In genomic region chr10:43417950-43418768, GRCh38 we compare ENCODE assay signal across 9 cellular contexts. TPM values are rescaled to one million over a fixed set of nuclear protein-coding genes. Genes with fewer than 3 reads are reported as not detected.
DNase-seq lines count a peak whose midpoint lies in the region; ATAC-seq, FAIRE-seq and TF ChIP-seq lines count a peak whose summit lies in the region.
"Had no signal": no experiment of that assay in that cellular context is flagged by ENCODE, and none has a peak within 500 bp of the region (broad histone marks: within the 10 kb centered on the region; RNA-seq: fewer than 3 reads in every experiment).

No MANE protein-coding gene starts in this region.

- peak overlapping the region; percentile 2 for H3K4me3 ChIP-seq in CD8-positive, alpha-beta T cell (ENCODE audit: low read depth, low read length)
- H3K4me3 ChIP-seq in GM23338: no peak overlapping the region
- H3K4me3 ChIP-seq in left lung: no peak overlapping the region
- no peak overlapping the region for H3K4me3 ChIP-seq in gastrocnemius medialis

- no peaks in the 10 kb centered on the region for H4K20me1 ChIP-seq in GM23338 (replicated peaks; ENCODE audit: insufficient read depth)

- no peaks in the 10 kb centered on the region for H3K79me2 ChIP-seq in GM23338 (replicated peaks; ENCODE audit: insufficient read depth)

- CTCF ChIA-PET in CD8-positive, alpha-beta T cell (lab: Charles Lee): interaction anchor here (0.9 to 1.8 kb wide), 2 partner anchors 11 to 12 kb away, joined by 3 to 6 read pairs; no protein-coding TSS in a partner anchor

- H3K9me2 ChIP-seq in GM23338 (ENCODE audit: insufficient read depth): no peaks in the 10 kb centered on the region

- H3K27me3 Mint-ChIP-seq in CD8-positive, alpha-beta T cell (ENCODE audit: low read depth): no peaks in the 10 kb centered on the region
- peaks cover 10% of the 10 kb centered on the region for H3K27me3 Mint-ChIP-seq in GM23338 (ENCODE audit: insufficient read depth, low read depth, poor library complexity)
- no peaks in the 10 kb centered on the region for H3K27me3 Mint-ChIP-seq in T-helper 1 cell treated with Interleukin-12 subunit alpha and Interleukin-12 subunit beta and Interleukin-4 antibody, amounts not matched to agents 30 μg/mL and 1 μg/mL, for 36 hours (ENCODE audit: low read depth)

- peak overlapping the region; percentile 88 for H3K27ac Mint-ChIP-seq in CD8-positive, alpha-beta T cell
- H3K27ac Mint-ChIP-seq in GM23338: no peak overlapping the region
- H3K27ac Mint-ChIP-seq in T-helper 1 cell treated with Interleukin-12 subunit alpha and Interleukin-12 subunit beta and Interleukin-4 antibody, amounts not matched to agents 30 μg/mL and 1 μg/mL, for 36 hours: peak overlapping the region; percentile 86

- no peak for FAIRE-seq in RCC 7860 (lab: Jason Lieb, UNC)

- peaks cover 16% of the 10 kb centered on the region for H3F3A ChIP-seq in GM23338 (replicated peaks; ENCODE audit: low read depth)

- intact Hi-C loops in CD8-positive, alpha-beta T cell (cut with DNase I, micrococcal nuclease): no loop called here
- intact Hi-C loops in left lung (cut with DNase I): no loop called here
- intact Hi-C loops in gastrocnemius medialis (cut with DNase I; ENCODE audit: low total_unique reads): no loop called here

- H3K4me3 Mint-ChIP-seq in CD8-positive, alpha-beta T cell: peak overlapping the region; percentile 26
- H3K4me3 Mint-ChIP-seq in GM23338: no peak overlapping the region
- peak overlapping the region; percentile 19 for H3K4me3 Mint-ChIP-seq in T-helper 1 cell treated with Interleukin-12 subunit alpha and Interleukin-12 subunit beta and Interleukin-4 antibody, amounts not matched to agents 30 μg/mL and 1 μg/mL, for 36 hours

- peak overlapping the region; percentile 2 for H3K27ac ChIP-seq in CD8-positive, alpha-beta T cell (ENCODE audit: low read depth, low read length)
- H3K27ac ChIP-seq in GM23338 (ENCODE audit: low read depth): no peak overlapping the region
- peak overlapping the region; percentile 7 to 83 for H3K27ac ChIP-seq in left lung
- no peak overlapping the region for H3K27ac ChIP-seq in foreskin keratinocyte
- H3K27ac ChIP-seq in gastrocnemius medialis: peak overlapping the region in 1 of 4 donors; percentile 18
- H3K27ac ChIP-seq: epithelial cell of prostate had no signal

- H3K9me3 Mint-ChIP-seq in CD8-positive, alpha-beta T cell: no peaks in the 10 kb centered on the region
- peaks cover 15% of the 10 kb centered on the region; the same call in 2 of the 3 replicates for H3K9me3 Mint-ChIP-seq in GM23338
- H3K9me3 Mint-ChIP-seq in T-helper 1 cell treated with Interleukin-12 subunit alpha and Interleukin-12 subunit beta and Interleukin-4 antibody, amounts not matched to agents 30 μg/mL and 1 μg/mL, for 36 hours: no peaks in the 10 kb centered on the region

- H3K4me2 ChIP-seq in GM23338: no peak overlapping the region

- no peaks in the 10 kb centered on the region for H3K27me3 ChIP-seq in CD8-positive, alpha-beta T cell (ENCODE audit: insufficient read depth, low read length)
- H3K27me3 ChIP-seq in GM23338 (ENCODE audit: insufficient read depth) (peaks cover 10% of the 10 kb centered on the region; the same call in 1 of the 2 replicates), left lung (no peaks in the 10 kb centered on the region), foreskin keratinocyte (no peaks in the 10 kb centered on the region), gastrocnemius medialis (no peaks in the 10 kb centered on the region)

- no peaks in the 10 kb centered on the region for H3K36me3 ChIP-seq in CD8-positive, alpha-beta T cell (ENCODE audit: insufficient read depth, low read length)
- H3K36me3 ChIP-seq in GM23338 (ENCODE audit: insufficient read depth) (no peaks in the 10 kb centered on the region), left lung (no peaks in the 10 kb centered on the region), gastrocnemius medialis (no peaks in the 10 kb centered on the region)

- H3K36me3 Mint-ChIP-seq in CD8-positive, alpha-beta T cell: peaks cover 5% of the 10 kb centered on the region
- peaks cover 10% of the 10 kb centered on the region; the same call in 2 of the 3 replicates for H3K36me3 Mint-ChIP-seq in GM23338 (ENCODE audit: low read depth)
- H3K36me3 Mint-ChIP-seq in T-helper 1 cell treated with Interleukin-12 subunit alpha and Interleukin-12 subunit beta and Interleukin-4 antibody, amounts not matched to agents 30 μg/mL and 1 μg/mL, for 36 hours (ENCODE audit: low read depth): no peaks in the 10 kb centered on the region

- ATAC-seq in CD8-positive, alpha-beta T cell: peak; percentile 13
- ATAC-seq in GM23338 (no peak), left lung (no peak), foreskin keratinocyte (no peak), HG03175 (IDR thresholded peaks at IDR 0.05; ENCODE audit: unreplicated experiment) (no peak), gastrocnemius medialis (no peak)

- TF ChIP-seq CTCF in CD8-positive, alpha-beta T cell (IDR thresholded peaks at IDR 0.05): no peak
- TF ChIP-seq CTCF in GM23338 (conservative IDR thresholded peaks at IDR 0.05; ENCODE audit: low read depth in 2 of 2): no peak
- TF ChIP-seq CTCF in left lung (IDR thresholded peaks at IDR 0.05): no peak
- TF ChIP-seq CTCF in foreskin keratinocyte (conservative IDR thresholded peaks at IDR 0.05): no peak
- TF ChIP-seq CTCF in gastrocnemius medialis (IDR thresholded peaks at IDR 0.05 in 4 of 5, conservative IDR thresholded peaks at IDR 0.05 in 1 of 5): no peak

- peak in 5 of 7 experiments; percentile 33 to 69 (median 40) for DNase-seq in CD8-positive, alpha-beta T cell
- DNase-seq in GM23338 (ENCODE audit: low spot score) (no peak), left lung (no peak), foreskin keratinocyte (no peak), RCC 7860 (ENCODE audit: low spot score) (no peak), gastrocnemius medialis (no peak)

- no peaks in the 10 kb centered on the region for H3K9me3 ChIP-seq in CD8-positive, alpha-beta T cell (ENCODE audit: low read length)
- H3K9me3 ChIP-seq in left lung: no peaks in the 10 kb centered on the region
- H3K9me3 ChIP-seq in gastrocnemius medialis: no peaks in the 10 kb centered on the region

- in situ Hi-C loops in gastrocnemius medialis (cut with MboI; ENCODE audit: low sequenced_read_pairs in 4 of 4): loop anchor here in 2 of 4 donors (25.0 kb wide), 1 partner anchor 1569 kb away; the partner anchor contains the start of gene DEPP1 (in 2 of the 2)

- TF ChIP-seq POLR2A in gastrocnemius medialis (IDR thresholded peaks at IDR 0.05): no peak

- peaks cover 33% of the 10 kb centered on the region for H3K4me1 Mint-ChIP-seq in CD8-positive, alpha-beta T cell (ENCODE audit: low read depth)
- H3K4me1 Mint-ChIP-seq in GM23338: peaks cover 8% of the 10 kb centered on the region; the same call in 2 of the 3 replicates
- peaks cover 33% of the 10 kb centered on the region for H3K4me1 Mint-ChIP-seq in T-helper 1 cell treated with Interleukin-12 subunit alpha and Interleukin-12 subunit beta and Interleukin-4 antibody, amounts not matched to agents 30 μg/mL and 1 μg/mL, for 36 hours (ENCODE audit: low read depth)

- H2AFZ ChIP-seq in GM23338: peak overlapping the region; percentile 7; the same call in 1 of the 2 replicates

- POLR2A ChIA-PET in CD8-positive, alpha-beta T cell (lab: Charles Lee): interaction anchor here (0.9 to 4.2 kb wide), 3 partner anchors 10 to 280 kb away, joined by 3 to 51 read pairs (median 8); partner anchors contain the start of genes CSGALNACT2 and HNRNPF

- peaks cover 40% of the 10 kb centered on the region for H3K4me1 ChIP-seq in CD8-positive, alpha-beta T cell (ENCODE audit: insufficient read depth, low read length)
- H3K4me1 ChIP-seq in GM23338 (ENCODE audit: insufficient read depth): no peaks in the 10 kb centered on the region
- H3K4me1 ChIP-seq in left lung: peaks cover 0 to 41% of the 10 kb centered on the region in 2 donors
- H3K4me1 ChIP-seq in foreskin keratinocyte: peaks cover 7% of the 10 kb centered on the region
- peaks cover 0 to 11% of the 10 kb centered on the region in 2 donors for H3K4me1 ChIP-seq in gastrocnemius medialis

TF ChIP-seq in GM23338, 12 proteins besides CTCF, POLR2A, EP300 and RAD21 (continues in another document):
- TF ChIP-seq CREB1 (CRISPR knock-in tag; IDR thresholded peaks at IDR 0.05; ENCODE audit: low read depth) (no peak), ZNF114 (CRISPR knock-in tag; IDR thresholded peaks at IDR 0.05) (no peak), NANOG (IDR thresholded peaks at IDR 0.05; ENCODE audit: borderline replicate concordance) (no peak), ETS1 (IDR thresholded peaks at IDR 0.05) (no peak), ZNF331 (CRISPR knock-in tag; IDR thresholded peaks at IDR 0.05; ENCODE audit: low read depth) (no peak), JUNB (IDR thresholded peaks at IDR 0.05; ENCODE audit: unreplicated experiment) (no peak), EZH2phosphoT487 (IDR thresholded peaks at IDR 0.05; ENCODE audit: unreplicated experiment) (no peak)

RNA-seq across cellular contexts. Expression of gene HNRNPF, which starts 9.2 kb away (rescaled TPM):
- 10 to 100 TPM; 83.4 to 86.9 TPM for total RNA-seq in CD8-positive, alpha-beta T cell
- total RNA-seq in GM23338 (2014; rRNA removed; shearing (Covaris generic)): 346 and 378 TPM in 2 replicates
- polyA plus RNA-seq in GM23338 (2016; fragmentation: Nextera tagmentation; extraction: Ambion mirVana): 197 and 210 TPM in 2 replicates
- 100 to 1,000 TPM; 161 to 230 TPM for total RNA-seq in left lung
- total RNA-seq in foreskin keratinocyte: 267 and 292 TPM in 2 replicates
- 155 and 182 TPM in 2 replicates for polyA plus RNA-seq in foreskin keratinocyte
- 100 to 1,000 TPM in 1 of 4 donors, 10 to 100 TPM in 3; 69.2 to 111 (median 90.6) TPM for total RNA-seq in gastrocnemius medialis

RNA-seq across cellular contexts. Expression of gene ZNF487, which starts 18.8 kb away (rescaled TPM):
- 1 to 10 TPM; 7.3 to 8.9 TPM for total RNA-seq in CD8-positive, alpha-beta T cell
- 1.0 and 4.6 TPM in 2 replicates for total RNA-seq in GM23338 (2014; rRNA removed; shearing (Covaris generic))
- polyA plus RNA-seq in GM23338 (2016; fragmentation: Nextera tagmentation; extraction: Ambion mirVana) (2.5 and 2.9 TPM in 2 replicates), foreskin keratinocyte (1.5 and 2.3 TPM in 2 replicates)
- total RNA-seq in left lung (1 to 10 TPM; 4.4 to 4.7 TPM), foreskin keratinocyte (2.7 and 3.0 TPM in 2 replicates), gastrocnemius medialis (1 to 10 TPM in 3 of 4 donors, under 1 TPM in 1; 0.80 to 2.4 (median 1.7) TPM)

RNA-seq across cellular contexts. Expression of gene FXYD4, which starts 46.7 kb away (rescaled TPM):
- total RNA-seq in CD8-positive, alpha-beta T cell: not detected
- total RNA-seq in GM23338 (2014; rRNA removed; shearing (Covaris generic)): not detected in 2 replicates
- polyA plus RNA-seq in GM23338 (2016; fragmentation: Nextera tagmentation; extraction: Ambion mirVana) (not detected in 2 replicates), foreskin keratinocyte (not detected in 2 replicates)
- total RNA-seq in left lung (1 to 10 TPM; 1.0 to 6.0 TPM), foreskin keratinocyte (not detected in 2 replicates), gastrocnemius medialis (not detected)

Comparison
In these comparisons a context has a peak if more than half of its experiments do, and no peak if none do; other contexts are left out.
1. DNase-seq: peak in CD8-positive, alpha-beta T cell (5 of 7); none in GM23338 (single experiment), left lung (0 of 2), foreskin keratinocyte (0 of 2), RCC 7860 (single experiment) and gastrocnemius medialis (0 of 2).
2. H3K27ac ChIP-seq: peak in CD8-positive, alpha-beta T cell (single experiment) and left lung (2 of 2); none in GM23338 (single experiment) and foreskin keratinocyte (single experiment).